Comparison of ENCODE assay signal across 8 cellular contexts in the genomic region with DNA sequence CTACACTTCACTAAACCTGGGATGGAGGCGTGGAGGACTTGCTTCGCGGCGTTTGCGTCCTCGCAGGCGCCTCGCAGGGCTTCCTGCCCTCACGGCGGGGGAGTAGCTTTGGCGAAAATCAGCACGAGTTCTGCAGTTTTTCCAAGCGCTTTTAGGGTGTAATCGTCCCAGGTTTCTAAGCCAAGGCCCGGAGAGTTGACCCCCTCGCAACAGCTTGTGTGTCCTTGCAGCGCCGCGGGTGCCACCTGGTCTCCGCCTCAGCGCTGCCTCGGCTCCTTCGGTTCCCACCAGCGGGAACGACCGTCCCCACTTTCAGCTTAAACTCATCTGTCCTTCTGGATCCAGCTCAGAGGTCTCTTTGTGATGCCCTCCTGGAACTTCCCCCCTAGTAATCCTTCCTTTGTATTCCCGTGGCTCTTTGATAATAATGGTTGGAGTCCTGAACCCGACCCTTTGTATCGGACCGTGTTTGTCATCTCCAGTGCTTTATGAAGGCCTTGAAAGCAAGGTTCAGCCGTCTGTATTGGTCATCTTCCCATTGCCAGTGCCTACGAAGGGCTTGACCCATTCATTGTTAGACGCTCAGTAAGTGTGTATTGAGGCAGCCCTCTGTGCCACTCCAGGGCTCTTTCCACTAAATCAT. TPM values are rescaled to one million over a fixed set of nuclear protein-coding genes. Genes with fewer than 3 reads are reported as not detected.
DNase-seq lines count a peak whose midpoint lies in the region; ATAC-seq and TF ChIP-seq lines count a peak whose summit lies in the region.

No MANE protein-coding gene starts in this region.

- peaks cover 9% of the 10 kb centered on the region for H3K36me3 Mint-ChIP-seq in CD4-positive, CD25-positive, alpha-beta regulatory T cell
- peaks cover 19% of the 10 kb centered on the region for H3K36me3 Mint-ChIP-seq in activated CD4-positive, alpha-beta memory T cell treated with anti-CD3 and anti-CD28 coated beads for 36 hours

- H3K36me3 ChIP-seq in CD4-positive, CD25-positive, alpha-beta regulatory T cell (ENCODE audit: control insufficient read depth, insufficient read depth, low read length): peaks cover 13% of the 10 kb centered on the region

- H3K4me1 Mint-ChIP-seq in CD4-positive, CD25-positive, alpha-beta regulatory T cell: peaks cover 31 to 56% (median 46%) of the 10 kb centered on the region in 4 donors
- H3K4me1 Mint-ChIP-seq in activated CD4-positive, alpha-beta memory T cell treated with anti-CD3 and anti-CD28 coated beads for 36 hours (ENCODE audit: low read depth): peaks cover 37% of the 10 kb centered on the region

- TF ChIP-seq RAD21 in Ishikawa (IDR thresholded peaks at IDR 0.05; ENCODE audit: low read depth): no peak

- POLR2A ChIA-PET in activated CD4-positive, alpha-beta memory T cell treated with anti-CD3 and anti-CD28 coated beads for 36 hours (lab: Charles Lee): interaction anchor here (0.6 to 3.2 kb wide), 6 partner anchors 11 to 201 kb away, joined by 3 to 28 read pairs (median 8); no protein-coding TSS in a partner anchor

- no peaks in the 10 kb centered on the region for H3K9me3 ChIP-seq in CD4-positive, CD25-positive, alpha-beta regulatory T cell (ENCODE audit: control insufficient read depth in 2 of 2, low read length in 2 of 2)

- peak overlapping the region; percentile 79 for H3K4me3 ChIP-seq in CD4-positive, CD25-positive, alpha-beta regulatory T cell (ENCODE audit: low read depth, low read length)

- CTCF ChIA-PET in activated CD4-positive, alpha-beta memory T cell treated with anti-CD3 and anti-CD28 coated beads for 36 hours (lab: Charles Lee): interaction anchor here (0.9 to 3.3 kb wide), 4 partner anchors 29 to 1014 kb away, joined by 4 to 17 read pairs (median 10); no protein-coding TSS in a partner anchor

- DNase-seq in CD4-positive, CD25-positive, alpha-beta regulatory T cell: no peak
- no peak for DNase-seq in activated CD4-positive, alpha-beta memory T cell treated with anti-CD3 and anti-CD28 coated beads for 36 hours
- peak; percentile 26 for DNase-seq in foreskin melanocyte
- peak; percentile 45 for DNase-seq in pons (ENCODE audit: low spot score)
- no peak for DNase-seq in midbrain (lab: John Stamatoyannopoulos, UW)
- no peak for DNase-seq in activated effector memory CD4-positive, alpha-beta T cell treated with Interleukin-2 at 50 U/mL for 16 hours

- ATAC-seq in CD4-positive, CD25-positive, alpha-beta regulatory T cell (ENCODE audit: low read depth in 2 of 2): no peak
- ATAC-seq in GM19351 (IDR thresholded peaks at IDR 0.05; ENCODE audit: unreplicated experiment): peak; percentile 38

- no peaks in the 10 kb centered on the region for H3K27me3 Mint-ChIP-seq in CD4-positive, CD25-positive, alpha-beta regulatory T cell
- no peaks in the 10 kb centered on the region for H3K27me3 Mint-ChIP-seq in activated CD4-positive, alpha-beta memory T cell treated with anti-CD3 and anti-CD28 coated beads for 36 hours

- peaks cover 0 to 1% (median 0%) of the 10 kb centered on the region in 7 donors for H3K9me3 Mint-ChIP-seq in CD4-positive, CD25-positive, alpha-beta regulatory T cell
- H3K9me3 Mint-ChIP-seq in activated CD4-positive, alpha-beta memory T cell treated with anti-CD3 and anti-CD28 coated beads for 36 hours: no peaks in the 10 kb centered on the region

- H3K27ac Mint-ChIP-seq in CD4-positive, CD25-positive, alpha-beta regulatory T cell: peak overlapping the region; percentile 97 to 100 (median 99)
- H3K27ac Mint-ChIP-seq in activated CD4-positive, alpha-beta memory T cell treated with anti-CD3 and anti-CD28 coated beads for 36 hours: peak overlapping the region; percentile 97

- no peaks in the 10 kb centered on the region for H3K27me3 ChIP-seq in CD4-positive, CD25-positive, alpha-beta regulatory T cell (ENCODE audit: control insufficient read depth, insufficient read depth, low read length)

- H3K27ac ChIP-seq in CD4-positive, CD25-positive, alpha-beta regulatory T cell (ENCODE audit: insufficient read depth, low read length, poor library complexity, severe bottlenecking): peak overlapping the region; percentile 97

- intact Hi-C loops in activated CD4-positive, alpha-beta memory T cell treated with anti-CD3 and anti-CD28 coated beads for 36 hours (cut with micrococcal nuclease): no loop called here

- no peak for TF ChIP-seq EP300 in Ishikawa (IDR thresholded peaks at IDR 0.05; ENCODE audit: borderline replicate concordance)

- peaks cover 37% of the 10 kb centered on the region for H3K4me1 ChIP-seq in CD4-positive, CD25-positive, alpha-beta regulatory T cell (ENCODE audit: control insufficient read depth, insufficient read depth, low read length, poor library complexity, severe bottlenecking)

- H3K4me3 Mint-ChIP-seq in CD4-positive, CD25-positive, alpha-beta regulatory T cell: peak overlapping the region; percentile 96 to 100 (median 98)
- H3K4me3 Mint-ChIP-seq in activated CD4-positive, alpha-beta memory T cell treated with anti-CD3 and anti-CD28 coated beads for 36 hours: peak overlapping the region; percentile 92

TF ChIP-seq in Ishikawa, 13 proteins besides CTCF, POLR2A, EP300 and RAD21:
- no peak for TF ChIP-seq TCF12 (IDR thresholded peaks at IDR 0.05; ENCODE audit: low read depth)
- TF ChIP-seq, protein P1, sequence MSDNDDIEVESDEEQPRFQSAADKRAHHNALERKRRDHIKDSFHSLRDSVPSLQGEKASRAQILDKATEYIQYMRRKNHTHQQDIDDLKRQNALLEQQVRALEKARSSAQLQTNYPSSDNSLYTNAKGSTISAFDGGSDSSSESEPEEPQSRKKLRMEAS (IDR thresholded peaks at IDR 0.05): peak; percentile 72; the same call in 1 of the 2 replicates
TF ChIP-seq in Ishikawa: peak in this region for 1.

RNA-seq across cellular contexts. Expression of a gene that starts 0.8 kb away (rescaled TPM):
- total RNA-seq in CD4-positive, CD25-positive, alpha-beta regulatory T cell: 76.9 TPM
- 100 to 1,000 TPM; 169 to 228 (median 179) TPM for polyA plus RNA-seq in CD4-positive, CD25-positive, alpha-beta regulatory T cell
- 100 to 1,000 TPM; 103 to 104 TPM for total RNA-seq in activated CD4-positive, alpha-beta memory T cell treated with anti-CD3 and anti-CD28 coated beads for 36 hours

RNA-seq across cellular contexts. Expression of a gene that starts 16.5 kb away (rescaled TPM):
- not detected for total RNA-seq in CD4-positive, CD25-positive, alpha-beta regulatory T cell
- under 1 TPM in 1 of 4 donors, not detected in 3; 0.23 TPM for polyA plus RNA-seq in CD4-positive, CD25-positive, alpha-beta regulatory T cell
- not detected for total RNA-seq in activated CD4-positive, alpha-beta memory T cell treated with anti-CD3 and anti-CD28 coated beads for 36 hours

RNA-seq across cellular contexts. Expression of a gene that starts 55.1 kb away (rescaled TPM):
- total RNA-seq in CD4-positive, CD25-positive, alpha-beta regulatory T cell: not detected
- under 1 TPM in 1 of 4 donors, not detected in 3; 0.15 TPM for polyA plus RNA-seq in CD4-positive, CD25-positive, alpha-beta regulatory T cell
- not detected for total RNA-seq in activated CD4-positive, alpha-beta memory T cell treated with anti-CD3 and anti-CD28 coated beads for 36 hours

Comparison
In these comparisons a context has a peak if more than half of its experiments do, and no peak if none do; other contexts are left out.
1. DNase-seq: peak in foreskin melanocyte (single experiment) and pons (single experiment); none in CD4-positive, CD25-positive, alpha-beta regulatory T cell (0 of 3), activated CD4-positive, alpha-beta memory T cell treated with anti-CD3 and anti-CD28 coated beads for 36 hours (single experiment), midbrain (single experiment) and activated effector memory CD4-positive, alpha-beta T cell treated with Interleukin-2 at 50 U/mL for 16 hours (single experiment).